In the genomic region with DNA sequence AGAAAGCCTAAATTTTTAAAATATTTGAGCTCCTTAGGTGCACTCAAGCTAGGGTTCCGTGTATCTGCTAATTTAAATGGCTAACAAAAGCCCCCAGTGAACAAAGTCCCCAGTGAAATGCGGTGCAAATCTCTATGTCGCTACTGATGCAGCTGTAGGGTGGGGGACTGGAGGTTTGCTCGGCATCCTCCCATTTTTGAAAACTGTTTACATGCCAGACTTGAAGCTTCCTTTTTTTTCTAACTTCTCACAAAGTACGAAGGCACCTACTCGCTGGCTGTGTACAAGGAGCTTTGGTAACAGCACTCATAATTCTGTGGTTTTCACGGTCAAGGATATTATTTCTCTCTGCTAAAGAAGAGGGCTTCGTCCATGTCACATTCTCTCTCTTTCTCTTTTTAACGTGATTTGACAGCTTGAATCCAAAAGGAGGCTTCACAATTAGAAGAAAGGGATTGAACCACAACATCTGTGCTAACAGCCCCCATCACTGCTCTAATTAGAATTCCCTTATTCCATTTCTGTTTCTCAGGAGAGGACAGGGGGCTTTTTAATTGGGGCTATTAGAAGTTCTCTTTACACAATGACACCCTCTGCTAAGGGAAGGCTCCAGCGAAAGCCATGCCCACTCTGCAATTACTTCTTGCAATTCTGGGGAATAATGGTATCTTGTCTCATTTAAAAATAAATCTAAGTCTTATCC, we compare ENCODE assay signal across 14 cellular contexts. TPM values are rescaled to one million over a fixed set of nuclear protein-coding genes. Genes with fewer than 3 reads are reported as not detected.
DNase-seq lines count a peak whose midpoint lies in the region; ATAC-seq and TF ChIP-seq lines count a peak whose summit lies in the region.
"Had no signal": no experiment of that assay in that cellular context is flagged by ENCODE, and none has a peak within 500 bp of the region (broad histone marks: within the 10 kb centered on the region; RNA-seq: fewer than 3 reads in every experiment).

No MANE protein-coding gene starts in this region.

- POLR2A ChIA-PET in activated CD4-positive, alpha-beta memory T cell treated with anti-CD3 and anti-CD28 coated beads, Interleukin-2, amount 10 ng/mL, durations not matched to agents 7 days and 5 days (lab: Charles Lee): interaction anchor here (0.8 to 3.2 kb wide), 8 partner anchors 27 to 63 kb away, joined by 3 to 16 read pairs (median 6); partner anchors contain the start of gene TMEM156

- no peak overlapping the region for H3K4me2 ChIP-seq in hepatocyte

- H3K4me3 Mint-ChIP-seq in activated CD4-positive, alpha-beta memory T cell treated with anti-CD3 and anti-CD28 coated beads, Interleukin-2, amount 10 ng/mL, durations not matched to agents 7 days and 5 days: peak overlapping the region; percentile 43
- H3K4me3 Mint-ChIP-seq: CD8-positive, alpha-beta T cell had no signal

- no peak overlapping the region for H2AFZ ChIP-seq in hepatocyte

- 73% methylated on average over 10 of the region's 10 CpGs for WGBS in hepatocyte (ENCODE audit: low lambda C conversion rate, missing lambda C conversion rate)

- H3K27me3 ChIP-seq in mucosa of rectum (ENCODE audit: control insufficient read depth in 2 of 2, insufficient read depth in 2 of 2, low read length in 2 of 2) (no peaks in the 10 kb centered on the region), hepatocyte (no peaks in the 10 kb centered on the region)

- H3K9me3 Mint-ChIP-seq in activated CD4-positive, alpha-beta memory T cell treated with anti-CD3 and anti-CD28 coated beads, Interleukin-2, amount 10 ng/mL, durations not matched to agents 7 days and 5 days: no peaks in the 10 kb centered on the region
- H3K9me3 Mint-ChIP-seq: CD8-positive, alpha-beta T cell had no signal

- H3K4me3 ChIP-seq in mucosa of rectum (ENCODE audit: low read length in 2 of 2) (peak overlapping the region in 1 of 2 donors; percentile 14), hepatocyte (no peak overlapping the region)

- H3K4me1 Mint-ChIP-seq in activated CD4-positive, alpha-beta memory T cell treated with anti-CD3 and anti-CD28 coated beads, Interleukin-2, amount 10 ng/mL, durations not matched to agents 7 days and 5 days: peaks cover 74% of the 10 kb centered on the region

- H3K27ac Mint-ChIP-seq in activated CD4-positive, alpha-beta memory T cell treated with anti-CD3 and anti-CD28 coated beads, Interleukin-2, amount 10 ng/mL, durations not matched to agents 7 days and 5 days: peak overlapping the region; percentile 77
- H3K27ac Mint-ChIP-seq: CD8-positive, alpha-beta T cell had no signal

- H3K36me3 Mint-ChIP-seq in activated CD4-positive, alpha-beta memory T cell treated with anti-CD3 and anti-CD28 coated beads, Interleukin-2, amount 10 ng/mL, durations not matched to agents 7 days and 5 days (ENCODE audit: low read depth): peaks cover 73% of the 10 kb centered on the region

- H3K9me3 ChIP-seq in mucosa of rectum (ENCODE audit: control insufficient read depth in 2 of 2, low read length in 2 of 2) (no peaks in the 10 kb centered on the region), hepatocyte (ENCODE audit: low read depth) (no peaks in the 10 kb centered on the region)

- H3K27me3 Mint-ChIP-seq in activated CD4-positive, alpha-beta memory T cell treated with anti-CD3 and anti-CD28 coated beads, Interleukin-2, amount 10 ng/mL, durations not matched to agents 7 days and 5 days: no peaks in the 10 kb centered on the region

- H3K9ac ChIP-seq in mucosa of rectum (ENCODE audit: low read depth in 1 of 2, low read length in 2 of 2): no peak overlapping the region

- H3K36me3 ChIP-seq in mucosa of rectum (ENCODE audit: control insufficient read depth in 2 of 2, insufficient read depth in 2 of 2, low read length in 2 of 2) (no peaks in the 10 kb centered on the region), hepatocyte (replicated peaks; ENCODE audit: insufficient read depth, low read depth) (no peaks in the 10 kb centered on the region)

- ATAC-seq in GM19324 (IDR thresholded peaks at IDR 0.05; ENCODE audit: low FRiP score, unreplicated experiment) (peak; percentile 35), HG03571 (IDR thresholded peaks at IDR 0.05; ENCODE audit: unreplicated experiment) (no peak)
- ATAC-seq: CD8-positive, alpha-beta T cell had no signal

- CTCF ChIA-PET in activated CD4-positive, alpha-beta memory T cell treated with anti-CD3 and anti-CD28 coated beads, Interleukin-2, amount 10 ng/mL, durations not matched to agents 7 days and 5 days (lab: Charles Lee): interaction anchor here (0.5 to 2.1 kb wide), 7 partner anchors 45 to 1134 kb away, joined by 3 to 7 read pairs (median 4); no protein-coding TSS in a partner anchor

- no peaks in the 10 kb centered on the region for H3K79me2 ChIP-seq in hepatocyte

- H3K4me1 ChIP-seq in mucosa of rectum (ENCODE audit: control insufficient read depth in 2 of 2, insufficient read depth in 2 of 2, low read length in 2 of 2): peaks cover 0 to 3% of the 10 kb centered on the region in 2 donors
- H3K4me1 ChIP-seq in hepatocyte (ENCODE audit: insufficient read depth): no peaks in the 10 kb centered on the region

- H3K27ac ChIP-seq in mucosa of rectum (ENCODE audit: low read depth in 2 of 2, low read length in 2 of 2) (peak overlapping the region; percentile 28 to 39), hepatocyte (no peak overlapping the region)

- no peaks in the 10 kb centered on the region for H4K20me1 ChIP-seq in hepatocyte (ENCODE audit: insufficient read depth, poor library complexity, severe bottlenecking)

- no peak for TF ChIP-seq CTCF in hepatocyte (IDR thresholded peaks at IDR 0.05; ENCODE audit: poor library complexity)

- no peaks in the 10 kb centered on the region for H3K9me2 ChIP-seq in hepatocyte (replicated peaks; ENCODE audit: insufficient read depth)

- peak; percentile 8 for DNase-seq in CD1c-positive myeloid dendritic cell (ENCODE audit: extremely low spot score)
- no peak for DNase-seq in activated CD4-positive, alpha-beta memory T cell treated with anti-CD3 and anti-CD28 coated beads, Interleukin-2, amount 10 ng/mL, durations not matched to agents 7 days and 5 days
- no peak for DNase-seq in hepatocyte (ENCODE audit: low spot score)
- no peak for DNase-seq in iPS-NIHi11 (ENCODE audit: low spot score)
- DNase-seq in NCI-H446 treated with DMSO at 0.1 percent for 48 hours (lab: John Stamatoyannopoulos, UW): no peak
- DNase-seq: activated effector memory CD4-positive, alpha-beta T cell treated with anti-CD3 and anti-CD28 coated beads, Interleukin-2, amount 50 U/mL, for 16 hours; CD8-positive, alpha-beta T cell; HCEC 1CT; Karpas-422; NCI-H2107; stimulated activated CD4-positive, alpha-beta T cell treated with anti-CD3 and anti-CD28 coated beads, Interleukin-15, amount 100 ng/mL, for 24 hours had no signal

RNA-seq across cellular contexts. Expression of gene TMEM156, which starts 46.7 kb away (rescaled TPM):
- 10 to 100 TPM; 27.6 to 28.2 TPM for total RNA-seq in activated CD4-positive, alpha-beta memory T cell treated with anti-CD3 and anti-CD28 coated beads, Interleukin-2, amount 10 ng/mL, durations not matched to agents 7 days and 5 days
- 1.3 TPM in 1 of 2 replicates, not detected in the other for total RNA-seq in hepatocyte
- not detected in 2 replicates for polyA plus RNA-seq in hepatocyte

Comparison
In these comparisons a context has a peak if more than half of its experiments do, and no peak if none do; other contexts are left out.
1. RNA of gene TMEM156, which starts 46.7 kb away (total RNA-seq): 27.6 to 28.2 TPM in activated CD4-positive, alpha-beta memory T cell treated with anti-CD3 and anti-CD28 coated beads, Interleukin-2, amount 10 ng/mL, durations not matched to agents 7 days and 5 days; 1.3 TPM in hepatocyte; every median in the first group is over 10 times any median in the second.